Comparison of ENCODE assay signal across 8 cellular contexts in genomic region chr14:44897041-44897843, GRCh38.
DNase-seq lines count a peak whose midpoint lies in the region; ATAC-seq and TF ChIP-seq lines count a peak whose summit lies in the region.

No MANE protein-coding gene starts in this region.

- no peaks in the 10 kb centered on the region for H3K27me3 ChIP-seq in left lung

- peaks cover 0 to 2% of the 10 kb centered on the region in 2 donors for H3K9me3 ChIP-seq in left lung

- H3K27ac ChIP-seq in C4-2B: peak overlapping the region; percentile 83
- peak overlapping the region; percentile 93 to 99 for H3K27ac ChIP-seq in left lung

- intact Hi-C loops in left lung (cut with DNase I): no loop called here

- no peaks in the 10 kb centered on the region for H3K36me3 ChIP-seq in left lung

- DNase-seq in NCI-H69 (lab: John Stamatoyannopoulos, UW): peak; percentile 98
- DNase-seq in activated CD4-positive, alpha-beta T cell treated with anti-CD3 and anti-CD28 coated beads, Interleukin-2, amount 50 U/mL, for 1 hour: peak; percentile 98
- DNase-seq in dedifferentiated amniotic fluid mesenchymal stem cell (ENCODE audit: extremely low spot score): peak; percentile 96
- peak; percentile 97 for DNase-seq in left lung
- peak; percentile 97 for DNase-seq in stimulated activated CD4-positive, alpha-beta T cell treated with anti-CD3 and anti-CD28 coated beads, Interleukin-2, amount 100 ng/mL, for 4 hours (ENCODE audit: low read depth)

- peak overlapping the region; percentile 66 for H3K4me3 ChIP-seq in left lung

- peak; percentile 87 for ATAC-seq in GM19372 (IDR thresholded peaks at IDR 0.05; ENCODE audit: low read depth, unreplicated experiment)
- peak; percentile 97 for ATAC-seq in HG03521 (IDR thresholded peaks at IDR 0.05; ENCODE audit: unreplicated experiment)
- peak; percentile 98 for ATAC-seq in left lung

- no peak for TF ChIP-seq CTCF in C4-2B (conservative IDR thresholded peaks at IDR 0.05)
- TF ChIP-seq CTCF in left lung (IDR thresholded peaks at IDR 0.05): no peak

- H3K4me1 ChIP-seq in left lung: peaks cover 0 to 15% of the 10 kb centered on the region in 2 donors

Comparison
In these comparisons a context has a peak if more than half of its experiments do, and no peak if none do; other contexts are left out.
1. Peak in every context shown above with its lines: DNase-seq, ATAC-seq, H3K4me3 ChIP-seq and H3K27ac ChIP-seq.